In the genomic region with DNA sequence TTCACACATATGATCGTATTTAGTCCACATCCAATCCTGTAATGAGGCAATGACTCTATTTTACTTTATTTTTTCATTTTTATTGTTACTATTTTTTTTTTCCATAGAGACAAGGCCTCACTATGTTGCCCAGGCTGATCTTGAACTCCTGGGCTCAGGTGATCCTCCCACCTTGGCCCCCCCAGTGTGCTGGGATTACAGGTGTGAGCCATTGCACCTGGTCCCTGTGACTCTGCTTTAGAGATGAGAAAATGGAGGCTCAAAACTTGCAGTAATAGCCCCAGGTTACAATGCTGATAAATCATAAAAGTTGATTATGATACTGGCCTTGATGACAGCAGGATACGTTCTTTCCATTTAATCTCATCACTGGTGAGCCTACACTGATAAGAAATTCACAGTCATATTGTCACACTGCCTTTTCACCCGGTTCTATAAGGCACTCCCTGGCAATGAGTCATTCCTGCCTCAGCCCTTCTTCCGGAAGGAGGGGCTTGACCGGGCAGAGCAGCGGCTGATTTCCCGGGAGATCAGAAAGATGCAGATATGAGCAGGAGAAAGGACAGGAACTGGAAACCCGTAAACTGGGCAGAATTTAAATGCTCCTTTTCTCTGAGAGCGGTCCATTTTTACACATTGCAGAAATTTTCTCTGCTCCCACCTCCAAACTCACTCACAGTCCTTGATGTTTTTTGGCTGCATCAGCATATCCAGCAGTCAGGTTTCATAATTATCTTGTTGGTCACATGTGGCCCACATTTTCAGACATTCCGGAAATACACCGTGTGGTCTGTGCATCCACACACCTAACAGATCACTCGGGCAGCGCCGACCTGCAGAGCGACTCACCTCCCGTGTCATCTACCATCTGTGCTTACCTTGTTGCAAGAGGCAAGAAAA, we compare ENCODE assay signal across 8 cellular contexts.
DNase-seq lines count a peak whose midpoint lies in the region; ATAC-seq and TF ChIP-seq lines count a peak whose summit lies in the region.

No MANE protein-coding gene starts in this region.

- CTCF ChIA-PET in HEK293T (lab: Yijun Ruan, JAX) = no interaction called here

- H3K4me3 ChIP-seq in fibroblast of mammary gland (ENCODE audit: control insufficient read depth, low read depth, low read length) = no peak overlapping the region
- H3K4me3 ChIP-seq in coronary artery = no peak overlapping the region

- no peak overlapping the region for H3K27ac ChIP-seq in coronary artery

- no peak for ATAC-seq in HG03521 (IDR thresholded peaks at IDR 0.05; ENCODE audit: unreplicated experiment)

- POLR2A ChIA-PET in HEK293T (lab: Yijun Ruan, JAX) = no interaction called here

- DNase-seq in HEK293T (ENCODE audit: extremely low spot score) = peak; percentile 16
- DNase-seq in RPMI7951 (ENCODE audit: low read depth) = peak; percentile 94
- DNase-seq in fibroblast of mammary gland (ENCODE audit: low read depth) = peak; percentile 83
- DNase-seq in pulmonary artery endothelial cell (ENCODE audit: low read depth, low spot score) = peak; percentile 5
- DNase-seq in medulla oblongata (ENCODE audit: extremely low spot score) = no peak
- DNase-seq in coronary artery (ENCODE audit: low spot score) = no peak
- no peak for DNase-seq in NCI-H1092 (lab: John Stamatoyannopoulos, UW)

- TF ChIP-seq CTCF in fibroblast of mammary gland (conservative IDR thresholded peaks at IDR 0.05; ENCODE audit: control insufficient read depth, insufficient read depth, low read depth, low read length) (no peak), coronary artery (IDR thresholded peaks at IDR 0.05) (no peak)

TF ChIP-seq in HEK293T, 16 proteins besides CTCF, POLR2A, EP300 and RAD21:
- no peak for TF ChIP-seq BHLHE40 (IDR thresholded peaks at IDR 0.05; ENCODE audit: borderline replicate concordance)
- TF ChIP-seq, protein P1, sequence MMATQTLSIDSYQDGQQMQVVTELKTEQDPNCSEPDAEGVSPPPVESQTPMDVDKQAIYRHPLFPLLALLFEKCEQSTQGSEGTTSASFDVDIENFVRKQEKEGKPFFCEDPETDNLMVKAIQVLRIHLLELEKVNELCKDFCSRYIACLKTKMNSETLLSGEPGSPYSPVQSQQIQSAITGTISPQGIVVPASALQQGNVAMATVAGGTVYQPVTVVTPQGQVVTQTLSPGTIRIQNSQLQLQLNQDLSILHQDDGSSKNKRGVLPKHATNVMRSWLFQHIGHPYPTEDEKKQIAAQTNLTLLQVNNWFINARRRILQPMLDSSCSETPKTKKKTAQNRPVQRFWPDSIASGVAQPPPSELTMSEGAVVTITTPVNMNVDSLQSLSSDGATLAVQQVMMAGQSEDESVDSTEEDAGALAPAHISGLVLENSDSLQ (IDR thresholded peaks at IDR 0.05) = no peak
- TF ChIP-seq HDGF (IDR thresholded peaks at IDR 0.05; ENCODE audit: borderline replicate concordance) = no peak
- TF ChIP-seq FOXM1 (IDR thresholded peaks at IDR 0.05; ENCODE audit: borderline replicate concordance) = no peak
- no peak for TF ChIP-seq ZNF384 (IDR thresholded peaks at IDR 0.05)
- no peak for TF ChIP-seq FOXK2 (IDR thresholded peaks at IDR 0.05)
- TF ChIP-seq NFRKB (IDR thresholded peaks at IDR 0.05) = no peak
- TF ChIP-seq LEF1 (IDR thresholded peaks at IDR 0.05; ENCODE audit: borderline replicate concordance) = no peak
- no peak for TF ChIP-seq L3MBTL2 (conservative IDR thresholded peaks at IDR 0.05)

Comparison
In these comparisons a context has a peak if more than half of its experiments do, and no peak if none do; other contexts are left out.
1. DNase-seq: peak in HEK293T (single experiment), RPMI7951 (single experiment), fibroblast of mammary gland (single experiment) and pulmonary artery endothelial cell (single experiment); none in medulla oblongata (single experiment), coronary artery (single experiment) and NCI-H1092 (single experiment).